Comparison of ENCODE assay signal across 8 cellular contexts in genomic region chr16:67014641-67015315, GRCh38. TPM values are rescaled to one million over a fixed set of nuclear protein-coding genes. Genes with fewer than 3 reads are reported as not detected.
A peak's percentile ranks its signal among the peaks of the same experiment; 100 is the strongest.
DNase-seq lines count a peak whose midpoint lies in the region; ATAC-seq and TF ChIP-seq lines count a peak whose summit lies in the region.

No MANE protein-coding gene starts in this region.

- H3K27ac Mint-ChIP-seq in neural progenitor cell: no peak overlapping the region
- H3K27ac Mint-ChIP-seq in glutamatergic neuron (ENCODE audit: unreplicated experiment): no peak overlapping the region

- no peaks in the 10 kb centered on the region for H3K27me3 ChIP-seq in BLaER1
- peaks cover 11% of the 10 kb centered on the region for H3K27me3 ChIP-seq in colonic mucosa
- H3K27me3 ChIP-seq in neural progenitor cell: peaks cover 58% of the 10 kb centered on the region

- POLR2A ChIA-PET in HEK293T (lab: Yijun Ruan, JAX): interaction anchor here (2.2 kb wide), 1 partner anchor 13 kb away, joined by 8 read pairs; no protein-coding TSS in a partner anchor

- TF ChIP-seq CTCF in colonic mucosa (IDR thresholded peaks at IDR 0.05): no peak
- TF ChIP-seq CTCF in neural progenitor cell (IDR thresholded peaks at IDR 0.05): no peak
- TF ChIP-seq CTCF in glutamatergic neuron (IDR thresholded peaks at IDR 0.05; ENCODE audit: partially characterized antibody, unreplicated experiment): no peak

- H3K79me2 ChIP-seq in neural progenitor cell (ENCODE audit: low read depth): no peaks in the 10 kb centered on the region

- no peak overlapping the region for H2AFZ ChIP-seq in neural progenitor cell (replicated peaks)

- H3K9me3 ChIP-seq in BLaER1 (no peaks in the 10 kb centered on the region), KOPT-K1 (ENCODE audit: insufficient read depth, low read length, poor library complexity, severe bottlenecking) (no peaks in the 10 kb centered on the region), colonic mucosa (no peaks in the 10 kb centered on the region), neural progenitor cell (ENCODE audit: low read depth) (no peaks in the 10 kb centered on the region)

- CTCF ChIA-PET in HEK293T (lab: Yijun Ruan, JAX): no interaction called here

- H3K9me3 Mint-ChIP-seq in neural progenitor cell (no peaks in the 10 kb centered on the region), glutamatergic neuron (ENCODE audit: unreplicated experiment) (peaks cover 6% of the 10 kb centered on the region)

- H3K4me3 Mint-ChIP-seq in neural progenitor cell (peak overlapping the region; percentile 82), glutamatergic neuron (ENCODE audit: unreplicated experiment) (no peak overlapping the region)

- H3K36me3 ChIP-seq in BLaER1 (no peaks in the 10 kb centered on the region), KOPT-K1 (ENCODE audit: insufficient read depth, low read length) (no peaks in the 10 kb centered on the region), colonic mucosa (no peaks in the 10 kb centered on the region), neural progenitor cell (no peaks in the 10 kb centered on the region)

- H3K4me2 ChIP-seq in BLaER1: peak overlapping the region; percentile 91
- peak overlapping the region; percentile 85 for H3K4me2 ChIP-seq in neural progenitor cell

- H3K4me1 Mint-ChIP-seq in neural progenitor cell (peaks cover 4% of the 10 kb centered on the region), glutamatergic neuron (ENCODE audit: low read depth, unreplicated experiment) (peaks cover 3% of the 10 kb centered on the region)

- ATAC-seq in GM18498 (IDR thresholded peaks at IDR 0.05; ENCODE audit: unreplicated experiment) (no peak), HG02973 (IDR thresholded peaks at IDR 0.05; ENCODE audit: unreplicated experiment) (no peak)

- H3K4me3 ChIP-seq in BLaER1 (peak overlapping the region; percentile 67), colonic mucosa (peak overlapping the region; percentile 56), neural progenitor cell (peak overlapping the region; percentile 46)

- H3K9ac ChIP-seq in BLaER1 (peak overlapping the region; percentile 77), colonic mucosa (ENCODE audit: low read depth in 2 of 2, low read length in 2 of 2) (peak overlapping the region in 1 of 2 donors; percentile 60), neural progenitor cell (no peak overlapping the region)

- H3K27me3 Mint-ChIP-seq in neural progenitor cell (ENCODE audit: insufficient read depth, low read depth) (peaks cover 34% of the 10 kb centered on the region), glutamatergic neuron (ENCODE audit: unreplicated experiment) (peaks cover 14% of the 10 kb centered on the region)

- H3K4me1 ChIP-seq in BLaER1: peaks cover 55% of the 10 kb centered on the region
- H3K4me1 ChIP-seq in colonic mucosa: peaks cover 4% of the 10 kb centered on the region
- H3K4me1 ChIP-seq in neural progenitor cell: peaks cover 5% of the 10 kb centered on the region

- intact Hi-C loops in colonic mucosa (cut with DNase I): loop anchor here (5.0 kb wide), 1 partner anchor 143 kb away; the partner anchor contains the start of genes FBXL8 and TRADD

- peaks cover 12% of the 10 kb centered on the region for H3F3A ChIP-seq in neural progenitor cell (ENCODE audit: low read depth)

- no peaks in the 10 kb centered on the region for H3K36me3 Mint-ChIP-seq in neural progenitor cell
- H3K36me3 Mint-ChIP-seq in glutamatergic neuron (ENCODE audit: unreplicated experiment): no peaks in the 10 kb centered on the region

- H3K27ac ChIP-seq in BLaER1: peak overlapping the region; percentile 79
- peak overlapping the region; percentile 64 for H3K27ac ChIP-seq in KOPT-K1 (ENCODE audit: low read depth, low read length, poor library complexity, severe bottlenecking)
- no peak overlapping the region for H3K27ac ChIP-seq in colonic mucosa
- H3K27ac ChIP-seq in neural progenitor cell: no peak overlapping the region

- H4K20me1 ChIP-seq in BLaER1 (no peaks in the 10 kb centered on the region), neural progenitor cell (ENCODE audit: low read depth) (no peaks in the 10 kb centered on the region)

- no peak for DNase-seq in colonic mucosa
- DNase-seq in neural progenitor cell (ENCODE audit: low spot score): no peak
- DNase-seq in glutamatergic neuron: no peak
- no peak for DNase-seq in HEK293T (ENCODE audit: extremely low spot score)

TF ChIP-seq in HEK293T, 16 proteins besides CTCF, POLR2A, EP300 and RAD21:
- TF ChIP-seq PKNOX1 (IDR thresholded peaks at IDR 0.05) (no peak), L3MBTL2 (conservative IDR thresholded peaks at IDR 0.05) (no peak), ELF4 (IDR thresholded peaks at IDR 0.05) (no peak), HDGF (IDR thresholded peaks at IDR 0.05; ENCODE audit: borderline replicate concordance) (no peak)

RNA-seq across cellular contexts. Expression of gene CBFB, which starts 14.2 kb away (rescaled TPM):
- total RNA-seq in colonic mucosa (10 to 100 TPM; 41.5 TPM), neural progenitor cell (ENCODE audit: low replicate concordance) (64.7 and 95.5 TPM in 2 replicates), glutamatergic neuron (ENCODE audit: unreplicated experiment) (168 TPM)

RNA-seq across cellular contexts. Expression of gene CES4A, which starts 26.4 kb away (rescaled TPM):
- total RNA-seq in colonic mucosa (1 to 10 TPM; 5.9 to 7.8 TPM), neural progenitor cell (ENCODE audit: low replicate concordance) (0.22 and 1.8 TPM in 2 replicates), glutamatergic neuron (ENCODE audit: unreplicated experiment) (3.6 TPM)

RNA-seq across cellular contexts. Expression of gene CES3, which starts 53.7 kb away (rescaled TPM):
- total RNA-seq in colonic mucosa (100 to 1,000 TPM; 136 to 169 TPM), neural progenitor cell (ENCODE audit: low replicate concordance) (5.7 and 13.4 TPM in 2 replicates), glutamatergic neuron (ENCODE audit: unreplicated experiment) (4.1 TPM)

Comparison
In these comparisons a context has a peak if more than half of its experiments do, and no peak if none do; other contexts are left out.
1. H3K27ac ChIP-seq: peak in BLaER1 (single experiment) and KOPT-K1 (single experiment); none in colonic mucosa (single experiment) and neural progenitor cell (single experiment).
2. Peak in every context shown above with its lines, with median percentiles within 50 percentile points of each other: H3K4me3 ChIP-seq.